8 cellular contexts compared by ENCODE assay signal in the genomic region with DNA sequence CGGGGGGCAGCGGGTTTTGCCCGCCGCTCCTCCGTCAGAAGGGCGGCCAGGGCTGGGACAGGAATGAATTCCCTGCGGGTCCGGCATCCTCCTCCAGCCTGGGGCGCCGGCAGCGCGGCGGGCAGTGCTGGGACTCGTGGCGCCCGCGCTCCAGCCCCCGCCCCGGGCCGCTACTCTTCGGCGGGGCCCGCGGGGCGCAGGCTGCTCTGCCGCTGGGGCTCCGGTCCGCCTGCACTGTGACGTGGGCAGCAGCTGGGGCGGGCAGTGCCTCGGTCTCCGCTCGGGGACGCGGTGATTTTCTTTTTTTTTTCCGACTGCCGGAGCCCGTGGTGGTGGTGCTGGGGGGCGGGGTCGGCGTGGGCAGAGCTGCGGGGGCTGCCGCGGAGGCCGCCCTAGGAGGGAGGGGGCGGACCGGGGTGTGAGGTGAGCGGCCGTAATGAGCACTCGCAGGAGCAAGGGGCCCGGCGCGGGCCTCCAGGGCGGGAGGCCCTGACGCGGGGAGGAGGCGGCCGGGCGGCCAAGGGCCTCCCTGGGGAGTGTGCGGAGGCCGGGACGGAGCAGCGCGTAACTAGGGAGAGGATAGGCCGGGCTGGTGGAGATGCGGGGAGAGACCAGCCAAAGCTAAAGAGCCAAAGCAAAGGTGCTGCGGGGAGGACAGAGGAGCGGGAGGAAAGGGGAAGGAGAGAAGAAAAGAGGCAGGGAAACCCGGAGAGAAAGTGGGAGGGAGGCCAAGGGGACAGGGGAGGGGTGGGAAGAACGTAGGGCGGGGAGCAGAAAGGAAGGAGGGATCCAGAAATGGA.
A peak's percentile ranks its signal among the peaks of the same experiment; 100 is the strongest.
DNase-seq lines count a peak whose midpoint lies in the region; ATAC-seq, FAIRE-seq and TF ChIP-seq lines count a peak whose summit lies in the region.

No MANE protein-coding gene starts in this region.

- FAIRE-seq in small intestine (lab: Jason Lieb, UNC) = no peak

- peak overlapping the region; percentile 50 to 52 for H3K4me3 ChIP-seq in small intestine (ENCODE audit: low read depth in 1 of 2, low read length in 2 of 2)

- peak; percentile 56 for DNase-seq in GM13977 (ENCODE audit: low spot score)
- DNase-seq in NCI-H187 (lab: John Stamatoyannopoulos, UW) = peak; percentile 51 to 55
- DNase-seq in cerebellum (ENCODE audit: low spot score) = peak; percentile 59
- DNase-seq in iris pigment epithelial cell (ENCODE audit: low read depth) = peak; percentile 72
- peak; percentile 47 for DNase-seq in small intestine
- no peak for DNase-seq in GOT3 (lab: John Stamatoyannopoulos, UW)

- in situ Hi-C loops in GM13977 (cut with MboI; ENCODE audit: low pct_unique_long_range_greater_than_20kb, low sequenced_read_pairs, unreplicated experiment) = loop anchor here (25.0 kb wide), 1 partner anchor 856 kb away; no protein-coding TSS in a partner anchor

- H3K9me3 ChIP-seq in small intestine (ENCODE audit: control insufficient read depth, low read depth) = no peaks in the 10 kb centered on the region

- H3K36me3 ChIP-seq in small intestine (ENCODE audit: control insufficient read depth in 2 of 2, insufficient read depth in 2 of 2, low read length in 2 of 2) = no peaks in the 10 kb centered on the region

- ATAC-seq in activated CD4-positive, CD25-positive, alpha-beta regulatory T cell treated with anti-CD3 and anti-CD28 coated beads, Interleukin-2, amount 50 U/mL, for 24 hours = peak; percentile 45 to 52
- no peak for ATAC-seq in HG02973 (IDR thresholded peaks at IDR 0.05; ENCODE audit: unreplicated experiment)

- peaks cover 4 to 5% of the 10 kb centered on the region in 2 donors for H3K4me1 ChIP-seq in small intestine (ENCODE audit: control insufficient read depth in 2 of 2, insufficient read depth in 1 of 2, low read depth in 1 of 2, low read length in 1 of 2)

- 0 to 1% (median 0%) methylated on average over 56 to 71 of the region's 71 CpGs for WGBS in small intestine, 3 donors

- no peak for TF ChIP-seq CTCF in GM13977 (IDR thresholded peaks at IDR 0.05; ENCODE audit: extremely low read depth, insufficient read depth, missing control alignments)

- peak overlapping the region; percentile 24 to 81 for H3K27ac ChIP-seq in small intestine (ENCODE audit: low read depth in 1 of 2, low read length in 1 of 2)

- H3K27me3 ChIP-seq in small intestine (ENCODE audit: control insufficient read depth in 2 of 2, insufficient read depth in 2 of 2, low read length in 2 of 2) = no peaks in the 10 kb centered on the region
